27 cellular contexts compared by ENCODE assay signal in genomic region chr16:1976951-1977874, GRCh38. TPM values are rescaled to one million over a fixed set of nuclear protein-coding genes. Genes with fewer than 3 reads are reported as not detected.
DNase-seq lines count a peak whose midpoint lies in the region; ATAC-seq, FAIRE-seq and TF ChIP-seq lines count a peak whose summit lies in the region.
"Had no signal": no experiment of that assay in that cellular context is flagged by ENCODE, and none has a peak within 500 bp of the region (broad histone marks: within the 10 kb centered on the region; RNA-seq: fewer than 3 reads in every experiment).

No MANE protein-coding gene starts in this region.

- no peak for ATAC-seq in stimulated activated naive CD8-positive, alpha-beta T cell treated with anti-CD3 and anti-CD28 coated beads, Interleukin-15, amount 100 ng/mL, for 72 hours
- ATAC-seq: CD8-positive, alpha-beta T cell; GM23338 had no signal

- H3K36me3 Mint-ChIP-seq in activated naive CD4-positive, alpha-beta T cell treated with anti-CD3 and anti-CD28 coated beads, Interleukin-2, amount 50 U/mL, for 24 hours, result peaks cover 11% of the 10 kb centered on the region
- peaks cover 13% of the 10 kb centered on the region for H3K36me3 Mint-ChIP-seq in activated naive CD4-positive, alpha-beta T cell treated with anti-CD3 and anti-CD28 coated beads, Interleukin-2, amount 10 ng/mL, durations not matched to agents 7 days and 5 days

- H4K20me1 ChIP-seq in osteoblast (ENCODE audit: insufficient read depth, low read length), result peaks cover 20% of the 10 kb centered on the region

- CTCF ChIA-PET in activated naive CD4-positive, alpha-beta T cell treated with anti-CD3 and anti-CD28 coated beads, Interleukin-2, amount 10 ng/mL, durations not matched to agents 7 days and 5 days (lab: Charles Lee), result no interaction called here
- CTCF ChIA-PET in RWPE1 (lab: Yijun Ruan, JAX), result interaction anchor here (0.6 to 0.8 kb wide), 2 partner anchors 7 to 56 kb away, joined by 3 read pairs; no protein-coding TSS in a partner anchor

- intact Hi-C loops in kidney (cut with DNase I), result no loop called here

- peaks cover 4 to 10% of the 10 kb centered on the region in 2 donors for H3K4me1 ChIP-seq in kidney (ENCODE audit: control insufficient read depth in 1 of 2, insufficient read depth in 1 of 2, low read depth in 1 of 2, low read length in 2 of 2)
- peaks cover 5% of the 10 kb centered on the region for H3K4me1 ChIP-seq in osteoblast (ENCODE audit: insufficient read depth, low read length)

- TF ChIP-seq CTCF in RWPE1 (conservative IDR thresholded peaks at IDR 0.05; ENCODE audit: low read depth) (no peak), kidney (IDR thresholded peaks at IDR 0.05; ENCODE audit: borderline replicate concordance, extremely low read depth, insufficient read depth) (no peak), osteoblast (IDR thresholded peaks at IDR 0.05; ENCODE audit: extremely low read depth, low read depth, low read length) (no peak)

- peaks cover 20% of the 10 kb centered on the region for H3K79me2 ChIP-seq in osteoblast (ENCODE audit: insufficient read depth, low read length)

- H3K27me3 ChIP-seq in osteoblast (ENCODE audit: insufficient read depth, low read length), result peaks cover 29% of the 10 kb centered on the region

- peak overlapping the region; percentile 18 for H3K27ac Mint-ChIP-seq in activated naive CD4-positive, alpha-beta T cell treated with anti-CD3 and anti-CD28 coated beads, Interleukin-2, amount 50 U/mL, for 24 hours
- H3K27ac Mint-ChIP-seq in activated naive CD4-positive, alpha-beta T cell treated with anti-CD3 and anti-CD28 coated beads, Interleukin-2, amount 10 ng/mL, durations not matched to agents 7 days and 5 days, result no peak overlapping the region
- H3K27ac Mint-ChIP-seq in stimulated activated naive CD8-positive, alpha-beta T cell treated with anti-CD3 and anti-CD28 coated beads, Interleukin-15, amount 100 ng/mL, for 72 hours, result no peak overlapping the region
- H3K27ac Mint-ChIP-seq: CD8-positive, alpha-beta T cell; GM23338; HFFc6 had no signal

- peak overlapping the region; percentile 74 for H3K27ac ChIP-seq in RWPE1
- H3K27ac ChIP-seq in kidney (ENCODE audit: low read depth in 2 of 2, low read length in 2 of 2), result no peak overlapping the region
- H3K27ac ChIP-seq in osteoblast (ENCODE audit: low read depth, low read length), result no peak overlapping the region
- H3K27ac ChIP-seq: BLaER1, HL-60 had no signal

- no peak overlapping the region for H3K4me2 ChIP-seq in osteoblast (ENCODE audit: insufficient read depth, low read length)
- H3K4me2 ChIP-seq: BLaER1, GM23338 had no signal

- no peak overlapping the region for H3K4me3 Mint-ChIP-seq in activated naive CD4-positive, alpha-beta T cell treated with anti-CD3 and anti-CD28 coated beads, Interleukin-2, amount 50 U/mL, for 24 hours
- H3K4me3 Mint-ChIP-seq in activated naive CD4-positive, alpha-beta T cell treated with anti-CD3 and anti-CD28 coated beads, Interleukin-2, amount 10 ng/mL, durations not matched to agents 7 days and 5 days, result no peak overlapping the region
- no peak overlapping the region for H3K4me3 Mint-ChIP-seq in stimulated activated naive CD8-positive, alpha-beta T cell treated with anti-CD3 and anti-CD28 coated beads, Interleukin-15, amount 100 ng/mL, for 72 hours
- H3K4me3 Mint-ChIP-seq: CD8-positive, alpha-beta T cell; GM23338; HFFc6 had no signal

- H3K9me3 Mint-ChIP-seq in activated naive CD4-positive, alpha-beta T cell treated with anti-CD3 and anti-CD28 coated beads, Interleukin-2, amount 50 U/mL, for 24 hours, result no peaks in the 10 kb centered on the region
- H3K9me3 Mint-ChIP-seq in activated naive CD4-positive, alpha-beta T cell treated with anti-CD3 and anti-CD28 coated beads, Interleukin-2, amount 10 ng/mL, durations not matched to agents 7 days and 5 days, result no peaks in the 10 kb centered on the region
- no peaks in the 10 kb centered on the region for H3K9me3 Mint-ChIP-seq in stimulated activated naive CD8-positive, alpha-beta T cell treated with anti-CD3 and anti-CD28 coated beads, Interleukin-15, amount 100 ng/mL, for 72 hours
- H3K9me3 Mint-ChIP-seq: CD8-positive, alpha-beta T cell; GM23338; HFFc6; IgD-negative memory B cell had no signal

- no peak for FAIRE-seq in kidney (lab: Jason Lieb, UNC)
- FAIRE-seq: GM12891, GM18507, H54 had no signal

- peaks cover 2% of the 10 kb centered on the region for H3K27me3 Mint-ChIP-seq in activated naive CD4-positive, alpha-beta T cell treated with anti-CD3 and anti-CD28 coated beads, Interleukin-2, amount 50 U/mL, for 24 hours
- H3K27me3 Mint-ChIP-seq in activated naive CD4-positive, alpha-beta T cell treated with anti-CD3 and anti-CD28 coated beads, Interleukin-2, amount 10 ng/mL, durations not matched to agents 7 days and 5 days, result peaks cover 37% of the 10 kb centered on the region
- peaks cover 29% of the 10 kb centered on the region for H3K27me3 Mint-ChIP-seq in stimulated activated naive CD8-positive, alpha-beta T cell treated with anti-CD3 and anti-CD28 coated beads, Interleukin-15, amount 100 ng/mL, for 72 hours

- H3K4me3 ChIP-seq in kidney (ENCODE audit: low read length in 2 of 2) (no peak overlapping the region), osteoblast (ENCODE audit: insufficient read depth, low read length) (no peak overlapping the region)
- H3K4me3 ChIP-seq: BLaER1, GM23338 had no signal

- DNase-seq in activated naive CD4-positive, alpha-beta T cell treated with anti-CD3 and anti-CD28 coated beads, Interleukin-2, amount 10 ng/mL, durations not matched to agents 7 days and 5 days, result no peak
- DNase-seq in RWPE1 (ENCODE audit: low spot score) (no peak), kidney (peak; percentile 61), osteoblast (ENCODE audit: insufficient read length, low spot score, missing footprints) (peak; percentile 86), amygdala (lab: John Stamatoyannopoulos, UW) (no peak), NCI-H146 (lab: John Stamatoyannopoulos, UW) (no peak)
- DNase-seq in stimulated activated naive CD8-positive, alpha-beta T cell treated with anti-CD3 and anti-CD28 coated beads, Interleukin-15, amount 100 ng/mL, for 72 hours, result no peak
- DNase-seq: 8988T, DMS 273 treated with DMSO at 0.1 percent for 48 hours, DMS53, DND-41, EL, HCEC 1CT, HFFc6 had no signal

- POLR2A ChIA-PET in RWPE1 (lab: Yijun Ruan, JAX; ENCODE audit: low non-redundant PET), result interaction anchor here (0.6 kb wide), 1 partner anchor 160 kb away, joined by 3 read pairs; no protein-coding TSS in a partner anchor

- H3K36me3 ChIP-seq in kidney (ENCODE audit: control insufficient read depth in 1 of 2, insufficient read depth in 2 of 2, low read length in 2 of 2) (peaks cover 13 to 21% of the 10 kb centered on the region in 2 donors), osteoblast (ENCODE audit: insufficient read depth, low read length) (peaks cover 26% of the 10 kb centered on the region)

- no peaks in the 10 kb centered on the region for H3K9me3 ChIP-seq in kidney (ENCODE audit: control insufficient read depth in 1 of 2, low read length in 2 of 2)
- H3K9me3 ChIP-seq in osteoblast (ENCODE audit: low read depth, low read length), result no peaks in the 10 kb centered on the region
- H3K9me3 ChIP-seq: BLaER1 had no signal

- no peak overlapping the region for H3K9ac ChIP-seq in kidney (ENCODE audit: low read length in 2 of 2)
- H3K9ac ChIP-seq: BLaER1 had no signal

- no peak overlapping the region for H2AFZ ChIP-seq in osteoblast (ENCODE audit: low read length)
- H2AFZ ChIP-seq: GM23338 had no signal

- H3K4me1 Mint-ChIP-seq in activated naive CD4-positive, alpha-beta T cell treated with anti-CD3 and anti-CD28 coated beads, Interleukin-2, amount 50 U/mL, for 24 hours, result peaks cover 6% of the 10 kb centered on the region
- peaks cover 19% of the 10 kb centered on the region for H3K4me1 Mint-ChIP-seq in activated naive CD4-positive, alpha-beta T cell treated with anti-CD3 and anti-CD28 coated beads, Interleukin-2, amount 10 ng/mL, durations not matched to agents 7 days and 5 days
- peaks cover 44% of the 10 kb centered on the region for H3K4me1 Mint-ChIP-seq in stimulated activated naive CD8-positive, alpha-beta T cell treated with anti-CD3 and anti-CD28 coated beads, Interleukin-15, amount 100 ng/mL, for 72 hours

RNA-seq across cellular contexts. Expression of gene NOXO1, which starts 4.1 kb away (rescaled TPM):
- total RNA-seq in kidney (0.57 TPM), osteoblast (under 0.01 and 0.29 TPM in 2 replicates)
- 0.58 TPM for polyA plus RNA-seq in kidney (ENCODE audit: insufficient read depth, low read depth, low replicate concordance)
- total RNA-seq: G401, HT1080 had no signal
- polyA plus RNA-seq: AG04450, IgD-negative memory B cell had no signal

RNA-seq across cellular contexts. Expression of gene TBL3, which starts 5.4 kb away (rescaled TPM):
- total RNA-seq in kidney, result 33.3 TPM
- polyA plus RNA-seq in kidney (ENCODE audit: insufficient read depth, low read depth, low replicate concordance), result 38.5 TPM
- 22.4 and 26.1 TPM in 2 replicates for total RNA-seq in osteoblast

RNA-seq across cellular contexts. Expression of gene GFER, which starts 6.8 kb away (rescaled TPM):
- total RNA-seq in kidney (25.0 TPM), osteoblast (8.7 and 12.1 TPM in 2 replicates)
- polyA plus RNA-seq in kidney (ENCODE audit: insufficient read depth, low read depth, low replicate concordance), result 45.6 TPM

RNA-seq across cellular contexts. Expression of gene RNF151, which starts 10.6 kb away (rescaled TPM):
- total RNA-seq in kidney (not detected), osteoblast (0.36 TPM in 1 of 2 replicates, not detected in the other)
- not detected for polyA plus RNA-seq in kidney (ENCODE audit: insufficient read depth, low read depth, low replicate concordance)
- total RNA-seq: A673; CD8-positive, alpha-beta T cell; G401; GM23338; HFFc6; HT1080 had no signal
- polyA plus RNA-seq: AG04450, GM23338, IgD-negative memory B cell had no signal

RNA-seq across cellular contexts. Expression of gene SYNGR3, which starts 12.6 kb away (rescaled TPM):
- 2.2 TPM for total RNA-seq in kidney
- polyA plus RNA-seq in kidney (ENCODE audit: insufficient read depth, low read depth, low replicate concordance), result 4.6 TPM
- under 0.01 and 0.59 TPM in 2 replicates for total RNA-seq in osteoblast

Comparison
In these comparisons a context has a peak if more than half of its experiments do, and no peak if none do; other contexts are left out.
1. DNase-seq: peak in kidney (single experiment) and osteoblast (single experiment); none in activated naive CD4-positive, alpha-beta T cell treated with anti-CD3 and anti-CD28 coated beads, Interleukin-2, amount 10 ng/mL, durations not matched to agents 7 days and 5 days (single experiment), RWPE1 (single experiment), amygdala (0 of 56), NCI-H146 (single experiment) and stimulated activated naive CD8-positive, alpha-beta T cell treated with anti-CD3 and anti-CD28 coated beads, Interleukin-15, amount 100 ng/mL, for 72 hours (0 of 2).